Comparison of ENCODE assay signal across 18 cellular contexts in the genomic region with DNA sequence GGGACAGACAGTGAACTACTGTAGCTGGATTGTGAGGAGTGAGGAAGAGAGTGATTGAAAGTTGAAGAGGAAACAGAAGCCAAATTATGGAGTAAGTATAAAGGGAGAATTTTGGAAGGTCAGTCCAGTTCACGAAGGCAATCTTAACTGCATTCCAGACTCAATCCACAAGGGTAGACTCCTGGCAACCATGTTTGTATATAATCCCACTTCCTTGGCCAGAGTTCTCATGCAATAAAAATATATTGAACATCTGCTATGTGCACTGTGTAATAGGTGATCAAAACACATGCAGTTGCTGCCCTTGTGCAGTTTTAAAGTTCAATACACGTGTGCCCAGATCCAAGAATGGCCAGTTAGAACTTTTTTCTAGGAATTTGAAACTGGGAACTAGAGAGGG. TPM values are rescaled to one million over a fixed set of nuclear protein-coding genes. Genes with fewer than 3 reads are reported as not detected.
DNase-seq lines count a peak whose midpoint lies in the region; ATAC-seq and TF ChIP-seq lines count a peak whose summit lies in the region.
"Had no signal": no experiment of that assay in that cellular context is flagged by ENCODE, and none has a peak within 500 bp of the region (broad histone marks: within the 10 kb centered on the region; RNA-seq: fewer than 3 reads in every experiment).

No MANE protein-coding gene starts in this region.

- no peaks in the 10 kb centered on the region for H3K27me3 Mint-ChIP-seq in activated naive CD4-positive, alpha-beta T cell treated with anti-CD3 and anti-CD28 coated beads, Interleukin-2, amount 50 U/mL, for 24 hours
- no peaks in the 10 kb centered on the region for H3K27me3 Mint-ChIP-seq in activated naive CD4-positive, alpha-beta T cell treated with anti-CD3 and anti-CD28 coated beads for 36 hours (ENCODE audit: low read depth)
- no peaks in the 10 kb centered on the region for H3K27me3 Mint-ChIP-seq in activated T-helper 17 cell treated with anti-CD3 and anti-CD28 coated beads, Interleukin-2, amount 50 U/mL, for 72 hours
- no peaks in the 10 kb centered on the region for H3K27me3 Mint-ChIP-seq in activated naive CD8-positive, alpha-beta T cell treated with anti-CD3 and anti-CD28 coated beads for 36 hours

- no peaks in the 10 kb centered on the region for H3K9me3 ChIP-seq in fibroblast of lung (ENCODE audit: control insufficient read depth, insufficient read depth, low read depth, low read length)
- no peaks in the 10 kb centered on the region for H3K9me3 ChIP-seq in mucosa of descending colon
- H3K9me3 ChIP-seq in smooth muscle cell (replicated peaks; ENCODE audit: low read depth): no peaks in the 10 kb centered on the region
- H3K9me3 ChIP-seq: A549, BLaER1 had no signal

- CTCF ChIA-PET in activated naive CD4-positive, alpha-beta T cell treated with anti-CD3 and anti-CD28 coated beads for 36 hours (lab: Charles Lee): interaction anchor here (1.0 to 1.2 kb wide), 2 partner anchors 13 to 425 kb away, joined by 3 to 5 read pairs; no protein-coding TSS in a partner anchor

- H3K27ac Mint-ChIP-seq in activated naive CD4-positive, alpha-beta T cell treated with anti-CD3 and anti-CD28 coated beads, Interleukin-2, amount 50 U/mL, for 24 hours: peak overlapping the region; percentile 19
- no peak overlapping the region for H3K27ac Mint-ChIP-seq in activated naive CD4-positive, alpha-beta T cell treated with anti-CD3 and anti-CD28 coated beads for 36 hours
- H3K27ac Mint-ChIP-seq in activated T-helper 17 cell treated with anti-CD3 and anti-CD28 coated beads, Interleukin-2, amount 50 U/mL, for 72 hours: no peak overlapping the region
- H3K27ac Mint-ChIP-seq in activated naive CD8-positive, alpha-beta T cell treated with anti-CD3 and anti-CD28 coated beads for 36 hours: no peak overlapping the region
- H3K27ac Mint-ChIP-seq: CD14-positive monocyte; CD4-positive, alpha-beta memory T cell had no signal

- H3K9me3 Mint-ChIP-seq in activated naive CD4-positive, alpha-beta T cell treated with anti-CD3 and anti-CD28 coated beads, Interleukin-2, amount 50 U/mL, for 24 hours: peaks cover 13% of the 10 kb centered on the region
- H3K9me3 Mint-ChIP-seq in activated naive CD4-positive, alpha-beta T cell treated with anti-CD3 and anti-CD28 coated beads for 36 hours: no peaks in the 10 kb centered on the region
- H3K9me3 Mint-ChIP-seq in activated T-helper 17 cell treated with anti-CD3 and anti-CD28 coated beads, Interleukin-2, amount 50 U/mL, for 72 hours: peaks cover 5% of the 10 kb centered on the region
- peaks cover 10% of the 10 kb centered on the region for H3K9me3 Mint-ChIP-seq in activated naive CD8-positive, alpha-beta T cell treated with anti-CD3 and anti-CD28 coated beads for 36 hours

- H3K27me3 ChIP-seq in fibroblast of lung (ENCODE audit: control insufficient read depth, insufficient read depth, low read length) (no peaks in the 10 kb centered on the region), smooth muscle cell (ENCODE audit: low read depth) (no peaks in the 10 kb centered on the region)
- H3K27me3 ChIP-seq: BLaER1 had no signal

- H3F3A ChIP-seq in smooth muscle cell (ENCODE audit: low read depth): peaks cover 3% of the 10 kb centered on the region

- H3K4me2 ChIP-seq in fibroblast of lung (ENCODE audit: extremely low read depth, insufficient read depth, low read length) (peak overlapping the region; percentile 2), smooth muscle cell (no peak overlapping the region)
- H3K4me2 ChIP-seq: A549, BLaER1 had no signal

- peaks cover 44% of the 10 kb centered on the region for H3K4me1 Mint-ChIP-seq in activated naive CD4-positive, alpha-beta T cell treated with anti-CD3 and anti-CD28 coated beads, Interleukin-2, amount 50 U/mL, for 24 hours
- peaks cover 51% of the 10 kb centered on the region for H3K4me1 Mint-ChIP-seq in activated naive CD4-positive, alpha-beta T cell treated with anti-CD3 and anti-CD28 coated beads for 36 hours (ENCODE audit: low read depth)
- peaks cover 18% of the 10 kb centered on the region for H3K4me1 Mint-ChIP-seq in activated T-helper 17 cell treated with anti-CD3 and anti-CD28 coated beads, Interleukin-2, amount 50 U/mL, for 72 hours
- H3K4me1 Mint-ChIP-seq in activated naive CD8-positive, alpha-beta T cell treated with anti-CD3 and anti-CD28 coated beads for 36 hours: peaks cover 48% of the 10 kb centered on the region

- intact Hi-C loops in activated naive CD4-positive, alpha-beta T cell treated with anti-CD3 and anti-CD28 coated beads for 36 hours (cut with micrococcal nuclease): loop anchor here (10.0 kb wide), 1 partner anchor 1085 kb away; no protein-coding TSS in a partner anchor
- intact Hi-C loops in mucosa of descending colon (cut with DNase I, micrococcal nuclease): no loop called here

- H3K4me3 Mint-ChIP-seq in activated naive CD4-positive, alpha-beta T cell treated with anti-CD3 and anti-CD28 coated beads, Interleukin-2, amount 50 U/mL, for 24 hours: no peak overlapping the region
- H3K4me3 Mint-ChIP-seq in activated naive CD4-positive, alpha-beta T cell treated with anti-CD3 and anti-CD28 coated beads for 36 hours: no peak overlapping the region
- no peak overlapping the region for H3K4me3 Mint-ChIP-seq in activated T-helper 17 cell treated with anti-CD3 and anti-CD28 coated beads, Interleukin-2, amount 50 U/mL, for 72 hours
- no peak overlapping the region for H3K4me3 Mint-ChIP-seq in activated naive CD8-positive, alpha-beta T cell treated with anti-CD3 and anti-CD28 coated beads for 36 hours
- H3K4me3 Mint-ChIP-seq: CD14-positive monocyte had no signal

- H3K36me3 Mint-ChIP-seq in activated naive CD4-positive, alpha-beta T cell treated with anti-CD3 and anti-CD28 coated beads, Interleukin-2, amount 50 U/mL, for 24 hours: peaks cover 1% of the 10 kb centered on the region
- H3K36me3 Mint-ChIP-seq in activated naive CD4-positive, alpha-beta T cell treated with anti-CD3 and anti-CD28 coated beads for 36 hours (ENCODE audit: low read depth): no peaks in the 10 kb centered on the region
- no peaks in the 10 kb centered on the region for H3K36me3 Mint-ChIP-seq in activated T-helper 17 cell treated with anti-CD3 and anti-CD28 coated beads, Interleukin-2, amount 50 U/mL, for 72 hours (ENCODE audit: low read depth)
- peaks cover 5% of the 10 kb centered on the region for H3K36me3 Mint-ChIP-seq in activated naive CD8-positive, alpha-beta T cell treated with anti-CD3 and anti-CD28 coated beads for 36 hours
- H3K36me3 Mint-ChIP-seq: CD4-positive, alpha-beta memory T cell had no signal

- H3K4me3 ChIP-seq in fibroblast of lung (replicated peaks in 1 of 4; ENCODE audit: control extremely low read depth in 1 of 4, insufficient read depth in 1 of 4, low read depth in 3 of 4, low read length in 4 of 4) (no peak overlapping the region), mucosa of descending colon (no peak overlapping the region), smooth muscle cell (no peak overlapping the region)
- H3K4me3 ChIP-seq: A549, BLaER1 had no signal

- H3K27ac ChIP-seq in fibroblast of lung (ENCODE audit: insufficient read depth, low read length) (no peak overlapping the region), smooth muscle cell (ENCODE audit: low read depth) (no peak overlapping the region)
- H3K27ac ChIP-seq: 22Rv1, A549, BLaER1 had no signal

- ATAC-seq in mucosa of descending colon: peak; percentile 69
- ATAC-seq in activated T-helper 17 cell treated with anti-CD3 and anti-CD28 coated beads, Interleukin-2, amount 50 U/mL, for 72 hours (replicated peaks): no peak
- ATAC-seq: A549 had no signal

- 69% methylated on average over 2 of the region's 2 CpGs for WGBS in smooth muscle cell (ENCODE audit: low lambda C conversion rate)

- no peak for DNase-seq in activated naive CD4-positive, alpha-beta T cell treated with anti-CD3 and anti-CD28 coated beads for 36 hours
- no peak for DNase-seq in fibroblast of lung (ENCODE audit: low read depth in 2 of 2)
- DNase-seq in mucosa of descending colon: no peak
- no peak for DNase-seq in smooth muscle cell (lab: John Stamatoyannopoulos, UW; ENCODE audit: unreplicated experiment)
- no peak for DNase-seq in RPMI8226
- DNase-seq in activated naive CD8-positive, alpha-beta T cell treated with anti-CD3 and anti-CD28 coated beads for 36 hours: no peak
- DNase-seq: CD4-positive, alpha-beta memory T cell; DMS153; DMS79; GF-D8; GOT3; H7 had no signal

- peak overlapping the region; percentile 31 for H2AFZ ChIP-seq in fibroblast of lung (ENCODE audit: low read length)
- H2AFZ ChIP-seq in smooth muscle cell (ENCODE audit: low read depth): peak overlapping the region; percentile 77

- TF ChIP-seq CTCF in fibroblast of lung (conservative IDR thresholded peaks at IDR 0.05 in 1 of 2, IDR thresholded peaks at IDR 0.05 in 1 of 2; ENCODE audit: low read depth in 1 of 2, low read length in 2 of 2) (no peak), mucosa of descending colon (IDR thresholded peaks at IDR 0.05) (no peak), smooth muscle cell (IDR thresholded peaks at IDR 0.05; ENCODE audit: borderline replicate concordance, insufficient read depth, poor library complexity, severe bottlenecking) (no peak)

- H3K4me1 ChIP-seq in fibroblast of lung (ENCODE audit: control insufficient read depth, extremely low read depth, insufficient read depth, low read length) (peaks cover 10% of the 10 kb centered on the region), mucosa of descending colon (ENCODE audit: low read depth) (no peaks in the 10 kb centered on the region), smooth muscle cell (ENCODE audit: low read depth) (peaks cover 4% of the 10 kb centered on the region)
- H3K4me1 ChIP-seq: A549 had no signal

- H3K36me3 ChIP-seq in fibroblast of lung (ENCODE audit: control insufficient read depth, insufficient read depth, low read length): no peaks in the 10 kb centered on the region
- no peaks in the 10 kb centered on the region for H3K36me3 ChIP-seq in mucosa of descending colon (ENCODE audit: low read depth)
- H3K36me3 ChIP-seq in smooth muscle cell (ENCODE audit: low read depth): no peaks in the 10 kb centered on the region
- H3K36me3 ChIP-seq: BLaER1 had no signal

- H3K9ac ChIP-seq in fibroblast of lung (ENCODE audit: insufficient read depth, low read length) (no peak overlapping the region), smooth muscle cell (ENCODE audit: low read depth) (no peak overlapping the region)
- H3K9ac ChIP-seq: BLaER1 had no signal

- H3K79me2 ChIP-seq in fibroblast of lung (ENCODE audit: control insufficient read depth, insufficient read depth, low read length): no peaks in the 10 kb centered on the region
- H3K79me2 ChIP-seq in smooth muscle cell (ENCODE audit: low read depth): no peaks in the 10 kb centered on the region

- H4K20me1 ChIP-seq in fibroblast of lung (ENCODE audit: control insufficient read depth, extremely low read depth, insufficient read depth, low read length) (no peaks in the 10 kb centered on the region), smooth muscle cell (ENCODE audit: low read depth) (no peaks in the 10 kb centered on the region)
- H4K20me1 ChIP-seq: BLaER1 had no signal

RNA-seq across cellular contexts. Expression of gene CAMK2D, which starts 58.6 kb away (rescaled TPM):
- 10 to 100 TPM; 75.7 to 78.3 TPM for total RNA-seq in activated naive CD4-positive, alpha-beta T cell treated with anti-CD3 and anti-CD28 coated beads for 36 hours
- 196 and 262 TPM in 2 replicates for total RNA-seq in fibroblast of lung
- 120 TPM in 2 replicates for polyA plus RNA-seq in fibroblast of lung
- polyA plus RNA-seq in fibroblast of lung (2012): 83.5 and 87.6 TPM in 2 replicates
- 41.6 and 46.6 TPM in 2 replicates for polyA minus RNA-seq in fibroblast of lung (ENCODE audit: low replicate concordance)
- 10 to 100 TPM; 59.8 to 83.0 (median 77.3) TPM for total RNA-seq in mucosa of descending colon
- 36.0 and 45.3 TPM in 2 replicates for total RNA-seq in smooth muscle cell
- polyA plus RNA-seq in smooth muscle cell: 14.2 and 17.2 TPM in 2 replicates
- 10 to 100 TPM; 41.5 to 42.4 TPM for total RNA-seq in activated T-helper 17 cell treated with anti-CD3 and anti-CD28 coated beads, Interleukin-2, amount 50 U/mL, for 72 hours
- 10 to 100 TPM; 42.8 to 46.7 TPM for total RNA-seq in activated naive CD8-positive, alpha-beta T cell treated with anti-CD3 and anti-CD28 coated beads for 36 hours
